ENCODE assay signal across 8 cellular contexts in genomic region chrX:24054182-24055042, GRCh38. TPM values are rescaled to one million over a fixed set of nuclear protein-coding genes. Genes with fewer than 3 reads are reported as not detected.
A peak's percentile ranks its signal among the peaks of the same experiment; 100 is the strongest.
DNase-seq lines count a peak whose midpoint lies in the region; ATAC-seq and TF ChIP-seq lines count a peak whose summit lies in the region.

EIF2S3 (plus strand) TSS chrX:24054956; CDS start chrX:24054969, 13 bp downstream.

- H3K27me3 ChIP-seq in mucosa of stomach (ENCODE audit: control insufficient read depth, insufficient read depth, low read length): no peaks in the 10 kb centered on the region

- H3K9ac ChIP-seq in mucosa of stomach (ENCODE audit: low read length): no peak within 1 kb of the TSS

- peak; percentile 85 for TF ChIP-seq POLR2A in erythroblast (IDR thresholded peaks at IDR 0.05; ENCODE audit: low read length)

- ATAC-seq in GM21723 (IDR thresholded peaks at IDR 0.05; ENCODE audit: unreplicated experiment): peak; percentile 96

- peak; percentile 64 for DNase-seq in DMS79 (lab: John Stamatoyannopoulos, UW)
- peak; percentile 65 for DNase-seq in KG1 (lab: John Stamatoyannopoulos, UW)
- peak; percentile 91 for DNase-seq in activated T-cell treated with anti-CD3 and anti-CD28 coated beads, Interleukin-2, amount 50 U/mL, for 1 hour
- peak; percentile 94 to 96 for DNase-seq in erythroblast (lab: John Stamatoyannopoulos, UW)
- peak; percentile 60 to 73 for DNase-seq in stimulated activated CD8-positive, alpha-beta memory T cell treated with anti-CD3 and anti-CD28 coated beads, Interleukin-7, amount 100 ng/mL, for 1 hour (ENCODE audit: low read depth in 2 of 2)

- no peaks in the 10 kb centered on the region for H3K36me3 ChIP-seq in mucosa of stomach (ENCODE audit: control insufficient read depth, insufficient read depth, low read length)

- peak within 1 kb of the TSS; percentile 56 for H3K4me3 ChIP-seq in mucosa of stomach (ENCODE audit: low read length)

- H3K9me3 ChIP-seq in mucosa of stomach (ENCODE audit: control insufficient read depth, low read length): no peaks in the 10 kb centered on the region

- H3K4me1 ChIP-seq in mucosa of stomach (ENCODE audit: control insufficient read depth, insufficient read depth, low read length): no peaks in the 10 kb centered on the region

TF ChIP-seq in PFSK-1, 5 proteins besides CTCF, POLR2A, EP300 and RAD21:
- TF ChIP-seq TAF1 (IDR thresholded peaks at IDR 0.05; ENCODE audit: borderline replicate concordance, insufficient read depth, low read length) (peak; percentile 89), POLR2AphosphoS5 (IDR thresholded peaks at IDR 0.05; ENCODE audit: low read depth, low read length) (peak; percentile 87), SIN3A (IDR thresholded peaks at IDR 0.05; ENCODE audit: borderline replicate concordance, insufficient read depth, low read length) (0 out of 2 replicates have a peak, but pooled peaks have one; percentile 37), FOXP2 (optimal IDR thresholded peaks at IDR 0.05; ENCODE audit: borderline replicate concordance, extremely low read depth, extremely low read length, insufficient read depth) (peak; percentile 9), REST (IDR thresholded peaks at IDR 0.05; ENCODE audit: insufficient read depth in 1 of 2, low read depth in 2 of 2, low read length in 2 of 2) (peak in 1 of 2 experiments; percentile 41; a peak in 1 of 4 replicates)

RNA-seq across cellular contexts. Expression of gene EIF2S3, which starts in this region (rescaled TPM):
- polyA plus RNA-seq in PFSK-1 (2012; ENCODE audit: insufficient read length, low read depth): 180 TPM

Comparison
In these comparisons a context has a peak if more than half of its experiments do, and no peak if none do; other contexts are left out.
1. Peak in every context shown above with its lines: DNase-seq, ATAC-seq and H3K4me3 ChIP-seq.